ENCODE assay signal across 23 cellular contexts in genomic region chr2:24247592-24247991, GRCh38.
DNase-seq lines count a peak whose midpoint lies in the region; ATAC-seq, FAIRE-seq and TF ChIP-seq lines count a peak whose summit lies in the region.
"Had no signal": no experiment of that assay in that cellular context is flagged by ENCODE, and none has a peak within 500 bp of the region (broad histone marks: within the 10 kb centered on the region; RNA-seq: fewer than 3 reads in every experiment).

No MANE protein-coding gene starts in this region.

- in situ Hi-C loops in HepG2 (cut with HindIII; ENCODE audit: extremely low pct_ligation_motif_present, low pct_unique_long_range_greater_than_20kb), result no loop called here

- H3K27me3 Mint-ChIP-seq in CD8-positive, alpha-beta T cell (ENCODE audit: low read depth), result no peaks in the 10 kb centered on the region
- H3K27me3 Mint-ChIP-seq in stimulated activated naive B cell treated with anti-CD40 and anti-IgM and Interleukin-4, amounts not matched to agents 10 μg/mL and 1 μg/mL and 100 μg/mL, for 72 hours, result no peaks in the 10 kb centered on the region
- H3K27me3 Mint-ChIP-seq: CD4-positive, alpha-beta memory T cell had no signal

- H4K20me1 ChIP-seq in HepG2 (ENCODE audit: insufficient read depth, low read length), result no peaks in the 10 kb centered on the region

- H3K36me3 ChIP-seq in CD8-positive, alpha-beta T cell (ENCODE audit: insufficient read depth, low read length), result peaks cover 35% of the 10 kb centered on the region
- H3K36me3 ChIP-seq in HepG2 (replicated peaks in 1 of 2; ENCODE audit: control insufficient read depth in 1 of 2, insufficient read depth in 2 of 2, low read length in 2 of 2) (peaks cover 4 to 20% of the 10 kb centered on the region in 2 experiments; a peak in 4 of 5 replicates), MG63 (peaks cover 6% of the 10 kb centered on the region)

- H3K27ac Mint-ChIP-seq in CD8-positive, alpha-beta T cell, result peak overlapping the region; percentile 27
- H3K27ac Mint-ChIP-seq in stimulated activated naive B cell treated with anti-CD40 and anti-IgM and Interleukin-4, amounts not matched to agents 10 μg/mL and 1 μg/mL and 100 μg/mL, for 72 hours, result peak overlapping the region; percentile 9

- peaks cover 86% of the 10 kb centered on the region for H3K36me3 Mint-ChIP-seq in CD8-positive, alpha-beta T cell
- H3K36me3 Mint-ChIP-seq in stimulated activated naive B cell treated with anti-CD40 and anti-IgM and Interleukin-4, amounts not matched to agents 10 μg/mL and 1 μg/mL and 100 μg/mL, for 72 hours, result peaks cover 10 to 32% of the 10 kb centered on the region in 2 donors

- peak; percentile 27 for FAIRE-seq in GM12892 (lab: Jason Lieb, UNC)
- no peak for FAIRE-seq in HepG2 (lab: Jason Lieb, UNC)
- FAIRE-seq: GM12891, GM19239, H54 had no signal

- H3K9me3 ChIP-seq in CD8-positive, alpha-beta T cell (ENCODE audit: low read length), result no peaks in the 10 kb centered on the region
- H3K9me3 ChIP-seq in HepG2 (ENCODE audit: low read length), result no peaks in the 10 kb centered on the region
- no peaks in the 10 kb centered on the region for H3K9me3 ChIP-seq in MG63
- H3K9me3 ChIP-seq: BE2C; BLaER1 treated with 17β-estradiol and CSF1 and Interleukin-3, amounts not matched to agents 10 nM and 100 nM; Caco-2; HAP-1 had no signal

- TF ChIP-seq EP300 in HepG2 (IDR thresholded peaks at IDR 0.05; ENCODE audit: low read depth in 2 of 2, low read length in 2 of 2) (no peak), HepG2 (CRISPR knock-in tag; IDR thresholded peaks at IDR 0.05; ENCODE audit: borderline replicate concordance) (no peak)

- intact Hi-C loops in CD8-positive, alpha-beta T cell (cut with DNase I, micrococcal nuclease), result loop anchor here in 1 of 2 experiments (10.0 kb wide), 1 partner anchor 47 kb away; no protein-coding TSS in a partner anchor
- intact Hi-C loops in HepG2 (cut with micrococcal nuclease; ENCODE audit: unreplicated experiment), result no loop called here

- H3K4me3 ChIP-seq in CD8-positive, alpha-beta T cell (ENCODE audit: low read depth, low read length), result no peak overlapping the region
- H3K4me3 ChIP-seq in HepG2 (replicated peaks in 1 of 3; ENCODE audit: insufficient read depth in 1 of 3, low read depth in 2 of 3, low read length in 3 of 3) (no peak overlapping the region), MG63 (no peak overlapping the region)
- H3K4me3 ChIP-seq: BLaER1 treated with 17β-estradiol and CSF1 and Interleukin-3, amounts not matched to agents 10 nM and 100 nM; HAP-1 had no signal

- CTCF ChIA-PET in CD8-positive, alpha-beta T cell (lab: Charles Lee), result no interaction called here
- CTCF ChIA-PET in HepG2 (lab: Yijun Ruan, JAX; ENCODE audit: low intra/inter-chr PET ratio, low total read pairs), result no interaction called here

- no peak overlapping the region for H3K9ac ChIP-seq in HepG2 (ENCODE audit: insufficient read depth, low read depth, low read length)
- H3K9ac ChIP-seq: BLaER1 treated with 17β-estradiol and CSF1 and Interleukin-3, amounts not matched to agents 10 nM and 100 nM had no signal

- no peaks in the 10 kb centered on the region for H3K4me1 ChIP-seq in CD8-positive, alpha-beta T cell (ENCODE audit: insufficient read depth, low read length)
- H3K4me1 ChIP-seq in HepG2 (ENCODE audit: insufficient read depth, low read length), result peaks cover 15% of the 10 kb centered on the region
- H3K4me1 ChIP-seq: BE2C; BLaER1 treated with 17β-estradiol and CSF1 and Interleukin-3, amounts not matched to agents 10 nM and 100 nM; HAP-1 had no signal

- whole genome bisulfite sequencing in HepG2 (ENCODE audit: low lambda C conversion rate), result 44% methylated on average over 3 of the region's 3 CpGs

- TF ChIP-seq RAD21 in HepG2 (CRISPR knock-in tag; IDR thresholded peaks at IDR 0.05), result no peak

- no peaks in the 10 kb centered on the region for H3K27me3 ChIP-seq in CD8-positive, alpha-beta T cell (ENCODE audit: insufficient read depth, low read length)
- H3K27me3 ChIP-seq in HepG2 (ENCODE audit: control insufficient read depth in 1 of 2, insufficient read depth in 2 of 2, low read length in 2 of 2) (no peaks in the 10 kb centered on the region), MG63 (no peaks in the 10 kb centered on the region)
- H3K27me3 ChIP-seq: BE2C; BLaER1 treated with 17β-estradiol and CSF1 and Interleukin-3, amounts not matched to agents 10 nM and 100 nM had no signal

- TF ChIP-seq CTCF in CD8-positive, alpha-beta T cell (IDR thresholded peaks at IDR 0.05), result no peak
- no peak for TF ChIP-seq CTCF in HepG2 (CRISPR knock-in tag; IDR thresholded peaks at IDR 0.05)

- no peaks in the 10 kb centered on the region for H3K79me2 ChIP-seq in HepG2 (ENCODE audit: insufficient read depth, low read length)

- DNase-seq in CD8-positive, alpha-beta T cell, result no peak
- DNase-seq in GM12892 (ENCODE audit: insufficient read length) (no peak), HepG2 (ENCODE audit: low spot score) (peak; percentile 43), A172 (ENCODE audit: low spot score) (no peak), MG63 (no peak)
- no peak for DNase-seq in stimulated activated naive B cell treated with anti-CD40 and anti-IgM and Interleukin-4, amounts not matched to agents 10 μg/mL and 1 μg/mL and 100 μg/mL, for 72 hours
- DNase-seq: 8988T; AML-193; BE2C; Caco-2; CD4-positive, alpha-beta memory T cell; DMS153; DMS79 treated with DMSO at 0.1 percent for 48 hours; GF-D8; GOT3; HFFc6 had no signal

- TF ChIP-seq POLR2A in GM12892 (IDR thresholded peaks at IDR 0.05; ENCODE audit: low read depth, low read length), result no peak
- no peak for TF ChIP-seq POLR2A in HepG2 (IDR thresholded peaks at IDR 0.05; ENCODE audit: insufficient read depth in 1 of 2, low read depth in 2 of 2, low read length in 2 of 2)

- BruUV-seq in HepG2 (replicated peaks; lab: Mats Ljungman, UMichigan), result no TSS peak

- no peaks in the 10 kb centered on the region for H3K4me1 Mint-ChIP-seq in CD8-positive, alpha-beta T cell (ENCODE audit: low read depth)
- H3K4me1 Mint-ChIP-seq in stimulated activated naive B cell treated with anti-CD40 and anti-IgM and Interleukin-4, amounts not matched to agents 10 μg/mL and 1 μg/mL and 100 μg/mL, for 72 hours, result no peaks in the 10 kb centered on the region
- H3K4me1 Mint-ChIP-seq: CD14-positive monocyte; CD4-positive, alpha-beta memory T cell had no signal

- H3K4me3 Mint-ChIP-seq in CD8-positive, alpha-beta T cell, result no peak overlapping the region
- H3K4me3 Mint-ChIP-seq in stimulated activated naive B cell treated with anti-CD40 and anti-IgM and Interleukin-4, amounts not matched to agents 10 μg/mL and 1 μg/mL and 100 μg/mL, for 72 hours, result no peak overlapping the region
- H3K4me3 Mint-ChIP-seq: CD14-positive monocyte; CD4-positive, alpha-beta memory T cell; HFFc6 had no signal

- peak overlapping the region; percentile 11 for H3K4me2 ChIP-seq in HepG2 (ENCODE audit: low read depth, low read length)
- H3K4me2 ChIP-seq: BLaER1 treated with 17β-estradiol and CSF1 and Interleukin-3, amounts not matched to agents 10 nM and 100 nM had no signal

- POLR2A ChIA-PET in CD8-positive, alpha-beta T cell (lab: Charles Lee), result interaction anchor here (0.5 kb wide), 1 partner anchor 382 kb away, joined by 3 read pairs; no protein-coding TSS in a partner anchor
- POLR2A ChIA-PET in HepG2 (lab: Yijun Ruan, JAX), result interaction anchor here (0.6 kb wide), 1 partner anchor 320 kb away, joined by 4 read pairs; no protein-coding TSS in a partner anchor

- H2AFZ ChIP-seq in HepG2 (ENCODE audit: low read length), result no peak overlapping the region

- ATAC-seq in CD8-positive, alpha-beta T cell, result no peak
- ATAC-seq in HepG2 (peak; percentile 52; the same call in 2 of the 3 replicates), GM19351 (IDR thresholded peaks at IDR 0.05; ENCODE audit: unreplicated experiment) (no peak)
- no peak for ATAC-seq in stimulated activated naive B cell treated with anti-CD40 and anti-IgM and Interleukin-4, amounts not matched to agents 10 μg/mL and 1 μg/mL and 100 μg/mL, for 72 hours (replicated peaks)

- no peaks in the 10 kb centered on the region for H3K9me3 Mint-ChIP-seq in CD8-positive, alpha-beta T cell
- no peaks in the 10 kb centered on the region for H3K9me3 Mint-ChIP-seq in stimulated activated naive B cell treated with anti-CD40 and anti-IgM and Interleukin-4, amounts not matched to agents 10 μg/mL and 1 μg/mL and 100 μg/mL, for 72 hours
- H3K9me3 Mint-ChIP-seq: CD14-positive monocyte; CD4-positive, alpha-beta memory T cell; HFFc6 had no signal

- no peak overlapping the region for H3K27ac ChIP-seq in CD8-positive, alpha-beta T cell (ENCODE audit: low read depth, low read length)
- no peak overlapping the region for H3K27ac ChIP-seq in HepG2 (ENCODE audit: extremely low read length, insufficient read depth, low read length)
- H3K27ac ChIP-seq: BLaER1 treated with 17β-estradiol and CSF1 and Interleukin-3, amounts not matched to agents 10 nM and 100 nM had no signal

TF ChIP-seq in HepG2, 621 proteins besides CTCF, POLR2A, EP300 and RAD21 (continues in another document):
- no peak for TF ChIP-seq ZNF704 (CRISPR knock-in tag; IDR thresholded peaks at IDR 0.05; ENCODE audit: borderline replicate concordance)
- no peak for TF ChIP-seq ZNF605 (CRISPR knock-in tag; IDR thresholded peaks at IDR 0.05)
- no peak for TF ChIP-seq SAP130 (CRISPR knock-in tag; IDR thresholded peaks at IDR 0.05; ENCODE audit: low read depth)
- TF ChIP-seq HES4 (CRISPR knock-in tag; IDR thresholded peaks at IDR 0.05; ENCODE audit: borderline replicate concordance), result no peak
- TF ChIP-seq ZNF44 (CRISPR knock-in tag; IDR thresholded peaks at IDR 0.05), result no peak
- 0 out of 2 replicates have a peak, but pooled peaks have one; percentile 30 for TF ChIP-seq SIX4 (CRISPR knock-in tag; IDR thresholded peaks at IDR 0.05)
